In the genomic region with DNA sequence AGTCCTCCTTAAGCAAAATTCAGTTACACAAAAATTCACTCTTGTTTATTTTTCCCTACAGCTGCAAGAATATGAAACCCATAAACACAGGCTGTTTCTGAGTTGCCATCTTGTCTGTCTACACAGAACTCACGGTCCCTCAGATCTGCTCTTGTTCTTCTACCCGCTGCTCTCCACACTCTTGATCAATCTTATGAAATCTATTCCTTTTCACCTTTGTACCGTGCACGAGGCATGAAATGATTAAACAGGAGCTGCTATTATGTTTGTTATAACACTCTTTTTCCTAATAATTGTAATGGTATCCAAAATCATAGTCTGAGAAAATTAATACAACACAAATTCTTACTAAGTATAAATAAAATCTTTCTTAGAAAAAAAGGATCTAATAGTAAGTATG, we compare ENCODE assay signal across 1 cellular context.
TF ChIP-seq lines count a peak whose summit lies in the region.

No MANE protein-coding gene starts in this region.

TF ChIP-seq in liver, 16 proteins besides CTCF, POLR2A, EP300 and RAD21 (continued from another document):
- TF ChIP-seq, protein P1, sequence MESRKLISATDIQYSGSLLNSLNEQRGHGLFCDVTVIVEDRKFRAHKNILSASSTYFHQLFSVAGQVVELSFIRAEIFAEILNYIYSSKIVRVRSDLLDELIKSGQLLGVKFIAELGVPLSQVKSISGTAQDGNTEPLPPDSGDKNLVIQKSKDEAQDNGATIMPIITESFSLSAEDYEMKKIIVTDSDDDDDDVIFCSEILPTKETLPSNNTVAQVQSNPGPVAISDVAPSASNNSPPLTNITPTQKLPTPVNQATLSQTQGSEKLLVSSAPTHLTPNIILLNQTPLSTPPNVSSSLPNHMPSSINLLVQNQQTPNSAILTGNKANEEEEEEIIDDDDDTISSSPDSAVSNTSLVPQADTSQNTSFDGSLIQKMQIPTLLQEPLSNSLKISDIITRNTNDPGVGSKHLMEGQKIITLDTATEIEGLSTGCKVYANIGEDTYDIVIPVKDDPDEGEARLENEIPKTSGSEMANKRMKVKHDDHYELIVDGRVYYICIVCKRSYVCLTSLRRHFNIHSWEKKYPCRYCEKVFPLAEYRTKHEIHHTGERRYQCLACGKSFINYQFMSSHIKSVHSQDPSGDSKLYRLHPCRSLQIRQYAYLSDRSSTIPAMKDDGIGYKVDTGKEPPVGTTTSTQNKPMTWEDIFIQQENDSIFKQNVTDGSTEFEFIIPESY (IDR thresholded peaks at IDR 0.05) = no peak
- no peak for TF ChIP-seq JUND (IDR thresholded peaks at IDR 0.05)
- peak in 1 of 2 donors; percentile 10 for TF ChIP-seq RXRA (IDR thresholded peaks at IDR 0.05)
- TF ChIP-seq, protein P2, sequence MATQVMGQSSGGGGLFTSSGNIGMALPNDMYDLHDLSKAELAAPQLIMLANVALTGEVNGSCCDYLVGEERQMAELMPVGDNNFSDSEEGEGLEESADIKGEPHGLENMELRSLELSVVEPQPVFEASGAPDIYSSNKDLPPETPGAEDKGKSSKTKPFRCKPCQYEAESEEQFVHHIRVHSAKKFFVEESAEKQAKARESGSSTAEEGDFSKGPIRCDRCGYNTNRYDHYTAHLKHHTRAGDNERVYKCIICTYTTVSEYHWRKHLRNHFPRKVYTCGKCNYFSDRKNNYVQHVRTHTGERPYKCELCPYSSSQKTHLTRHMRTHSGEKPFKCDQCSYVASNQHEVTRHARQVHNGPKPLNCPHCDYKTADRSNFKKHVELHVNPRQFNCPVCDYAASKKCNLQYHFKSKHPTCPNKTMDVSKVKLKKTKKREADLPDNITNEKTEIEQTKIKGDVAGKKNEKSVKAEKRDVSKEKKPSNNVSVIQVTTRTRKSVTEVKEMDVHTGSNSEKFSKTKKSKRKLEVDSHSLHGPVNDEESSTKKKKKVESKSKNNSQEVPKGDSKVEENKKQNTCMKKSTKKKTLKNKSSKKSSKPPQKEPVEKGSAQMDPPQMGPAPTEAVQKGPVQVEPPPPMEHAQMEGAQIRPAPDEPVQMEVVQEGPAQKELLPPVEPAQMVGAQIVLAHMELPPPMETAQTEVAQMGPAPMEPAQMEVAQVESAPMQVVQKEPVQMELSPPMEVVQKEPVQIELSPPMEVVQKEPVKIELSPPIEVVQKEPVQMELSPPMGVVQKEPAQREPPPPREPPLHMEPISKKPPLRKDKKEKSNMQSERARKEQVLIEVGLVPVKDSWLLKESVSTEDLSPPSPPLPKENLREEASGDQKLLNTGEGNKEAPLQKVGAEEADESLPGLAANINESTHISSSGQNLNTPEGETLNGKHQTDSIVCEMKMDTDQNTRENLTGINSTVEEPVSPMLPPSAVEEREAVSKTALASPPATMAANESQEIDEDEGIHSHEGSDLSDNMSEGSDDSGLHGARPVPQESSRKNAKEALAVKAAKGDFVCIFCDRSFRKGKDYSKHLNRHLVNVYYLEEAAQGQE (IDR thresholded peaks at IDR 0.05) = no peak
- no peak for TF ChIP-seq NR2F2 (IDR thresholded peaks at IDR 0.05)
- TF ChIP-seq GABPA (IDR thresholded peaks at IDR 0.05 in 1 of 2, conservative IDR thresholded peaks at IDR 0.05 in 1 of 2) = no peak
- no peak for TF ChIP-seq ATF3 (IDR thresholded peaks at IDR 0.05)
- TF ChIP-seq EGR1 (IDR thresholded peaks at IDR 0.05; ENCODE audit: low read depth in 2 of 2) = no peak
